Comparison of ENCODE assay signal across 8 cellular contexts in genomic region chr2:227415538-227416424, GRCh38. TPM values are rescaled to one million over a fixed set of nuclear protein-coding genes. Genes with fewer than 3 reads are reported as not detected.
DNase-seq lines count a peak whose midpoint lies in the region; ATAC-seq and TF ChIP-seq lines count a peak whose summit lies in the region.

No MANE protein-coding gene starts in this region.

- TF ChIP-seq CTCF in NB4 (IDR thresholded peaks at IDR 0.05; ENCODE audit: low read depth, low read length) (no peak), mammary epithelial cell (conservative IDR thresholded peaks at IDR 0.05 in 1 of 2, IDR thresholded peaks at IDR 0.05 in 1 of 2; ENCODE audit: extremely low read depth in 1 of 2, insufficient read depth in 1 of 2, low read depth in 1 of 2, low read length in 2 of 2) (no peak)
- TF ChIP-seq CTCF in CD4-positive, alpha-beta T cell (IDR thresholded peaks at IDR 0.05): no peak

- peak overlapping the region; percentile 29 for H3K4me2 ChIP-seq in mammary epithelial cell (ENCODE audit: insufficient read depth, low read depth, low read length)

- intact Hi-C loops in mammary epithelial cell (cut with micrococcal nuclease): loop anchor here (1.0 to 2.0 kb wide), 2 partner anchors 57 to 403 kb away; partner anchors contain the start of gene AGFG1
- intact Hi-C loops in CD4-positive, alpha-beta T cell (cut with DNase I, micrococcal nuclease): no loop called here

- CTCF ChIA-PET in mammary epithelial cell (lab: Charles Lee; ENCODE audit: low non-redundant PET): no interaction called here
- CTCF ChIA-PET in CD4-positive, alpha-beta T cell (lab: Charles Lee): no interaction called here

- H3K9me3 Mint-ChIP-seq in CD4-positive, alpha-beta T cell: no peaks in the 10 kb centered on the region

- DNase-seq in NB4 (ENCODE audit: low read depth): peak; percentile 84
- peak; percentile 81 for DNase-seq in mammary epithelial cell
- peak; percentile 90 for DNase-seq in myocyte (ENCODE audit: low read depth)
- no peak for DNase-seq in midbrain (lab: John Stamatoyannopoulos, UW)
- DNase-seq in CD4-positive, alpha-beta T cell: no peak

- no peaks in the 10 kb centered on the region for H3K79me2 ChIP-seq in ACC112 (ENCODE audit: control insufficient read depth, insufficient read depth, low read length, unreplicated experiment)
- H3K79me2 ChIP-seq in mammary epithelial cell (ENCODE audit: insufficient read depth, low read length): no peaks in the 10 kb centered on the region

- dilution Hi-C loops in mammary epithelial cell (cut with HindIII; ENCODE audit: low sequenced_read_pairs): loop anchor here (5.0 kb wide), 1 partner anchor 52 kb away; no protein-coding TSS in a partner anchor

- BruUV-seq in mammary epithelial cell (replicated peaks; lab: Mats Ljungman, UMichigan): no TSS peak

- peaks cover 17% of the 10 kb centered on the region for H3K4me1 Mint-ChIP-seq in CD4-positive, alpha-beta T cell (ENCODE audit: low read depth)

- 64% methylated on average over 8 of the region's 10 CpGs for WGBS in mammary epithelial cell (ENCODE audit: low coverage, missing lambda C conversion rate)

- no peak for TF ChIP-seq POLR2A in NB4 (IDR thresholded peaks at IDR 0.05; ENCODE audit: extremely low read depth, insufficient read length)

- no peaks in the 10 kb centered on the region for H3K36me3 ChIP-seq in ACC112 (ENCODE audit: insufficient read depth, low read length)
- H3K36me3 ChIP-seq in mammary epithelial cell (ENCODE audit: insufficient read depth, low read length): no peaks in the 10 kb centered on the region

- H3K9ac ChIP-seq in mammary epithelial cell (ENCODE audit: insufficient read depth, low read length): no peak overlapping the region

- H3K4me3 Mint-ChIP-seq in CD4-positive, alpha-beta T cell: no peak overlapping the region

- in situ Hi-C loops in mammary epithelial cell (cut with MboI; ENCODE audit: low sequenced_read_pairs in 2 of 2): loop anchor here in 1 of 2 donors (25.0 kb wide), 2 partner anchors 347 to 447 kb away; partner anchors contain the start of gene DAW1

- POLR2A ChIA-PET in CD4-positive, alpha-beta T cell (lab: Charles Lee): no interaction called here

- H3K27me3 ChIP-seq in ACC112 (ENCODE audit: insufficient read depth, low read length): no peaks in the 10 kb centered on the region
- H3K27me3 ChIP-seq in mammary epithelial cell (ENCODE audit: insufficient read depth, low read length): no peaks in the 10 kb centered on the region
- H3K27me3 ChIP-seq in CD4-positive, alpha-beta T cell (ENCODE audit: control insufficient read depth, insufficient read depth, low read length): no peaks in the 10 kb centered on the region

- H4K20me1 ChIP-seq in mammary epithelial cell (ENCODE audit: insufficient read depth, low read length): no peaks in the 10 kb centered on the region

- H3K27ac Mint-ChIP-seq in CD4-positive, alpha-beta T cell: no peak overlapping the region

- no peaks in the 10 kb centered on the region for H3K27me3 Mint-ChIP-seq in CD4-positive, alpha-beta T cell

- no peaks in the 10 kb centered on the region for H3K9me3 ChIP-seq in mammary epithelial cell (replicated peaks; ENCODE audit: insufficient read depth, low read length)
- H3K9me3 ChIP-seq in CD4-positive, alpha-beta T cell (ENCODE audit: control insufficient read depth, low read length): no peaks in the 10 kb centered on the region

- H2AFZ ChIP-seq in ACC112 (ENCODE audit: low read length, unreplicated experiment) (peak overlapping the region; percentile 11), mammary epithelial cell (ENCODE audit: low read depth, low read length) (no peak overlapping the region)

- H3K27ac ChIP-seq in ACC112 (ENCODE audit: low read depth, low read length): peak overlapping the region; percentile 73
- peak overlapping the region; percentile 82 for H3K27ac ChIP-seq in mammary epithelial cell (ENCODE audit: insufficient read depth, low read depth, low read length)
- no peak overlapping the region for H3K27ac ChIP-seq in CD4-positive, alpha-beta T cell (ENCODE audit: low read depth, low read length)

- ATAC-seq in GM19452 (IDR thresholded peaks at IDR 0.05; ENCODE audit: unreplicated experiment) (peak; percentile 34), GM19035 (IDR thresholded peaks at IDR 0.05; ENCODE audit: unreplicated experiment) (no peak)
- ATAC-seq in CD4-positive, alpha-beta T cell (ENCODE audit: poor library complexity): no peak

- H3K4me1 ChIP-seq in ACC112 (ENCODE audit: control insufficient read depth, insufficient read depth, low read length, unreplicated experiment) (peaks cover 23% of the 10 kb centered on the region), mammary epithelial cell (ENCODE audit: insufficient read depth, low read length) (peaks cover 37% of the 10 kb centered on the region)

- H3K36me3 Mint-ChIP-seq in CD4-positive, alpha-beta T cell (ENCODE audit: low read depth): no peaks in the 10 kb centered on the region

- H3K4me3 ChIP-seq in ACC112 (ENCODE audit: low read depth, low read length) (no peak overlapping the region), NB4 (ENCODE audit: low read depth, low read length) (no peak overlapping the region), mammary epithelial cell (replicated peaks in 1 of 3; ENCODE audit: insufficient read depth in 1 of 3, low read depth in 2 of 3, low read length in 3 of 3) (no peak overlapping the region)

RNA-seq across cellular contexts. Expression of gene SCYGR1, which starts 28.0 kb away (rescaled TPM):
- not detected for total RNA-seq in mammary epithelial cell
- polyA plus RNA-seq in mammary epithelial cell: not detected
- not detected for polyA minus RNA-seq in mammary epithelial cell
- total RNA-seq in myocyte: not detected in 2 replicates
- 0.58 TPM for polyA plus RNA-seq in myocyte (2012)
- total RNA-seq in CD4-positive, alpha-beta T cell: not detected

RNA-seq across cellular contexts. Expression of gene TM4SF20, which starts 36.7 kb away (rescaled TPM):
- not detected for total RNA-seq in mammary epithelial cell
- not detected for polyA plus RNA-seq in mammary epithelial cell
- polyA minus RNA-seq in mammary epithelial cell: not detected
- not detected in 2 replicates for total RNA-seq in myocyte
- polyA plus RNA-seq in myocyte (2012): 10.6 TPM
- not detected for total RNA-seq in CD4-positive, alpha-beta T cell

RNA-seq across cellular contexts. Expression of gene AGFG1, which starts 56.2 kb away (rescaled TPM):
- total RNA-seq in mammary epithelial cell (100 to 1,000 TPM in 1 of 2 donors, 10 to 100 TPM in 1; 92.2 to 108 TPM), myocyte (153 and 161 TPM in 2 replicates)
- 122 TPM for polyA plus RNA-seq in mammary epithelial cell
- polyA minus RNA-seq in mammary epithelial cell: 140 TPM
- polyA plus RNA-seq in myocyte (2012): 68.5 TPM
- total RNA-seq in CD4-positive, alpha-beta T cell: 10 to 100 TPM; 49.9 to 55.9 TPM

Comparison
In these comparisons a context has a peak if more than half of its experiments do, and no peak if none do; other contexts are left out.
1. DNase-seq: peak in NB4 (single experiment), mammary epithelial cell (single experiment) and myocyte (single experiment); none in midbrain (single experiment) and CD4-positive, alpha-beta T cell (0 of 10).